ENCODE assay signal across 28 cellular contexts in the genomic region with DNA sequence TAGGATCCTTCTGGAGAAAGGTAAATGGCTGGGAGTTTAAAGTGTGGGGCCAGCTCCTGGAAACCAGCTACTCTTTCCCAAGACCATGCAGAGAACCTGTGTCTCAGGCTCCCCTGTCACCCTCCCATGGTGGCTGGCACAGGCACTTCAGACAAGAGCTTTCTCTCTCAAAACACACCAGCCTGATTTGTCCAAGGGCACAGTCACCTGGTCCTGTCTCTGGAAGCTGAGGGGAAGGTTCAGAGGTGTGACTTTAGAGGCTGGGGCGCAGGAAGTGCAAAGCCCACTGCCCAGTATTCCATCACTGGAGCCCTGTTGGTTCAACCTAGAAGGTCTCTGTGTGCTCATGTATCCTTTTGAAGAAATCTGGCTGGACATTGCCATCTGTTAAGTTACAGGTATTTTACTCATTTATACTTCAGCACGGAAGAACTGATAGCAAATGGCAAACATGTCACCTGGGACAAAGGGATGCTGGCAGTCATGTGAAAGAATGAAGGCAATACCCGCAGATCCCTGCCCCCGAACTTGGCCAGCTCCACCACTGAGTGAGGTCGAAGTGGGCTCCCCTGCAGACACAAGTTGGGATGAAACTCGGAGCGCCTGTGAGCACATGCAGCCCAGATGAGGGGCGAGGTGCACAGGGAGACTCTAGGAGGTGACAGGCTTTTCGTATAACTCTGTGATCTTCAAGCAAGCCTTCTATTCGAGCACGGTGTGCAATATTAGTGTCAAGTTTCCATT.
DNase-seq lines count a peak whose midpoint lies in the region; ATAC-seq and TF ChIP-seq lines count a peak whose summit lies in the region.
"Had no signal": no experiment of that assay in that cellular context is flagged by ENCODE, and none has a peak within 500 bp of the region (broad histone marks: within the 10 kb centered on the region; RNA-seq: fewer than 3 reads in every experiment).

No MANE protein-coding gene starts in this region.

- H3K9me3 ChIP-seq in KOPT-K1 (ENCODE audit: insufficient read depth, low read length, poor library complexity, severe bottlenecking), result no peaks in the 10 kb centered on the region
- H3K9me3 ChIP-seq in neutrophil, result no peaks in the 10 kb centered on the region
- no peaks in the 10 kb centered on the region for H3K9me3 ChIP-seq in OCI-LY7 (ENCODE audit: low read length)
- H3K9me3 ChIP-seq: left lung, suprapubic skin, upper lobe of left lung had no signal

- POLR2A ChIA-PET in OCI-LY7 (lab: Charles Lee), result no interaction called here

- H4K20me1 ChIP-seq in OCI-LY7 (ENCODE audit: insufficient read depth, low read length), result no peaks in the 10 kb centered on the region

- peak; percentile 55 for DNase-seq in activated CD4-positive, alpha-beta T cell treated with anti-CD3 and anti-CD28 coated beads, Interleukin-2, amount 10 ng/mL, durations not matched to agents 24 days and 14 days
- DNase-seq in activated CD4-positive, alpha-beta T cell treated with anti-CD3 and anti-CD28 coated beads, Interleukin-2, amount 50 U/mL, for 1 hour, result no peak
- DNase-seq in coronary artery (ENCODE audit: low spot score) (peak; percentile 45), OCI-LY7 (ENCODE audit: low spot score) (no peak), NCI-H187 treated with DMSO at 0.1 percent for 48 hours (lab: John Stamatoyannopoulos, UW) (no peak)
- DNase-seq: activated B cell treated with CpG ODN at 0.5 μM for 24 hours; activated CD4-positive, alpha-beta T cell treated with anti-CD3 and anti-CD28 coated beads, Interleukin-2, amount 50 U/mL, for 4 hours; activated CD8-positive, alpha-beta memory T cell treated with anti-CD3 and anti-CD28 coated beads, Interleukin-2, amount 10 ng/mL, durations not matched to agents 7 days and 5 days; activated T-cell treated with anti-CD3 and anti-CD28 coated beads, Interleukin-2, amount 50 U/mL, for 4 hours; amygdala; brain microvascular endothelial cell; H9; Kasumi-1; left lung; mesenchymal stem cell; NCI-H1417 treated with DMSO at 0.1 percent for 48 hours; NCI-H2081 treated with DMSO at 0.1 percent for 48 hours; NCI-H226; NCI-H526 treated with DMSO at 0.1 percent for 48 hours; Right ventricle myocardium superior; upper lobe of left lung had no signal

- H3K9me2 ChIP-seq in OCI-LY7 (ENCODE audit: insufficient read depth, low read length), result no peaks in the 10 kb centered on the region

- H3K27me3 Mint-ChIP-seq in activated CD4-positive, alpha-beta T cell treated with anti-CD3 and anti-CD28 coated beads, Interleukin-2, amount 10 ng/mL, durations not matched to agents 24 days and 14 days, result peaks cover 5% of the 10 kb centered on the region

- H3K4me1 Mint-ChIP-seq in activated CD4-positive, alpha-beta T cell treated with anti-CD3 and anti-CD28 coated beads, Interleukin-2, amount 10 ng/mL, durations not matched to agents 24 days and 14 days, result peaks cover 45% of the 10 kb centered on the region

- BruUV-seq in OCI-LY7 (replicated peaks; lab: Mats Ljungman, UMichigan), result no TSS peak

- intact Hi-C loops in activated CD4-positive, alpha-beta T cell treated with anti-CD3 and anti-CD28 coated beads, Interleukin-2, amount 10 ng/mL, durations not matched to agents 24 days and 14 days (cut with micrococcal nuclease), result no loop called here
- intact Hi-C loops in OCI-LY7 (cut with micrococcal nuclease; ENCODE audit: unreplicated experiment), result no loop called here

- ATAC-seq in HG02642 (IDR thresholded peaks at IDR 0.05; ENCODE audit: poor library complexity, unreplicated experiment), result no peak
- ATAC-seq: left lung, Panc1 had no signal

- peaks cover 2% of the 10 kb centered on the region for H3K36me3 Mint-ChIP-seq in activated CD4-positive, alpha-beta T cell treated with anti-CD3 and anti-CD28 coated beads, Interleukin-2, amount 10 ng/mL, durations not matched to agents 24 days and 14 days (ENCODE audit: low read depth)
- H3K36me3 Mint-ChIP-seq: activated CD8-positive, alpha-beta memory T cell treated with anti-CD3 and anti-CD28 coated beads, Interleukin-2, amount 10 ng/mL, durations not matched to agents 7 days and 5 days had no signal

- no peak overlapping the region for H3K4me3 Mint-ChIP-seq in activated CD4-positive, alpha-beta T cell treated with anti-CD3 and anti-CD28 coated beads, Interleukin-2, amount 10 ng/mL, durations not matched to agents 24 days and 14 days
- H3K4me3 Mint-ChIP-seq: activated B cell treated with CpG ODN at 0.5 μM for 24 hours; activated CD8-positive, alpha-beta memory T cell treated with anti-CD3 and anti-CD28 coated beads, Interleukin-2, amount 10 ng/mL, durations not matched to agents 7 days and 5 days; activated naive CD4-positive, alpha-beta T cell treated with anti-CD3 and anti-CD28 coated beads for 36 hours; activated T-cell treated with anti-CD3 and anti-CD28 coated beads, Interleukin-2, amount 50 U/mL, for 4 hours; H9; neural crest cell had no signal

- H3K36me3 ChIP-seq in KOPT-K1 (ENCODE audit: insufficient read depth, low read length) (no peaks in the 10 kb centered on the region), neutrophil (no peaks in the 10 kb centered on the region), OCI-LY7 (ENCODE audit: insufficient read depth, low read length) (no peaks in the 10 kb centered on the region)
- H3K36me3 ChIP-seq: brain microvascular endothelial cell, left lung, suprapubic skin, upper lobe of left lung had no signal

- CTCF ChIA-PET in OCI-LY7 (lab: Charles Lee; ENCODE audit: unreplicated experiment), result no interaction called here

- H3K4me3 ChIP-seq in coronary artery (no peak overlapping the region), neutrophil (ENCODE audit: low read depth in 1 of 2, low read length in 1 of 2) (peak overlapping the region in 1 of 2 experiments; percentile 32), OCI-LY7 (ENCODE audit: low read depth, low read length, poor library complexity, severe bottlenecking) (no peak overlapping the region)
- H3K4me3 ChIP-seq: left lung, suprapubic skin, upper lobe of left lung had no signal

- H3K79me2 ChIP-seq in OCI-LY7 (ENCODE audit: insufficient read depth, low read depth, low read length), result no peaks in the 10 kb centered on the region

- no peaks in the 10 kb centered on the region for H3K27me3 ChIP-seq in neutrophil
- H3K27me3 ChIP-seq: upper lobe of left lung had no signal

- no peak overlapping the region for H3K27ac Mint-ChIP-seq in activated CD4-positive, alpha-beta T cell treated with anti-CD3 and anti-CD28 coated beads, Interleukin-2, amount 10 ng/mL, durations not matched to agents 24 days and 14 days
- H3K27ac Mint-ChIP-seq: activated B cell treated with CpG ODN at 0.5 μM for 24 hours; activated CD8-positive, alpha-beta memory T cell treated with anti-CD3 and anti-CD28 coated beads, Interleukin-2, amount 10 ng/mL, durations not matched to agents 7 days and 5 days; activated naive CD4-positive, alpha-beta T cell treated with anti-CD3 and anti-CD28 coated beads for 36 hours; H9 had no signal

- H3K4me1 ChIP-seq in neutrophil (ENCODE audit: control insufficient read depth in 1 of 2, insufficient read depth in 1 of 2, low read depth in 1 of 2, low read length in 1 of 2) (peaks cover 65 to 73% of the 10 kb centered on the region in 2 experiments), OCI-LY7 (ENCODE audit: insufficient read depth, low read length, poor library complexity, severe bottlenecking) (peaks cover 19% of the 10 kb centered on the region)

- peak overlapping the region; percentile 89 for H3K27ac ChIP-seq in KOPT-K1 (ENCODE audit: low read depth, low read length, poor library complexity, severe bottlenecking)
- H3K27ac ChIP-seq in coronary artery, result no peak overlapping the region
- peak overlapping the region; percentile 81 for H3K27ac ChIP-seq in neutrophil
- no peak overlapping the region for H3K27ac ChIP-seq in OCI-LY7 (ENCODE audit: low read depth, low read length, poor library complexity, severe bottlenecking)
- H3K27ac ChIP-seq: brain microvascular endothelial cell, suprapubic skin had no signal

- H2AFZ ChIP-seq in OCI-LY7 (ENCODE audit: low read length), result no peak overlapping the region

- no peak overlapping the region for H3K4me2 ChIP-seq in OCI-LY7 (ENCODE audit: low read length)

- H3K9me3 Mint-ChIP-seq in activated CD4-positive, alpha-beta T cell treated with anti-CD3 and anti-CD28 coated beads, Interleukin-2, amount 10 ng/mL, durations not matched to agents 24 days and 14 days, result no peaks in the 10 kb centered on the region
- H3K9me3 Mint-ChIP-seq: activated B cell treated with CpG ODN at 0.5 μM for 24 hours; activated naive CD4-positive, alpha-beta T cell treated with anti-CD3 and anti-CD28 coated beads for 36 hours; activated T-cell treated with anti-CD3 and anti-CD28 coated beads, Interleukin-2, amount 50 U/mL, for 4 hours; H9; neural crest cell had no signal

- TF ChIP-seq CTCF in coronary artery (IDR thresholded peaks at IDR 0.05) (no peak), neutrophil (IDR thresholded peaks at IDR 0.05) (no peak), OCI-LY7 (conservative IDR thresholded peaks at IDR 0.05; ENCODE audit: low read length) (no peak)

Comparison
In these comparisons a context has a peak if more than half of its experiments do, and no peak if none do; other contexts are left out.
1. DNase-seq: peak in activated CD4-positive, alpha-beta T cell treated with anti-CD3 and anti-CD28 coated beads, Interleukin-2, amount 10 ng/mL, durations not matched to agents 24 days and 14 days (single experiment) and coronary artery (single experiment); none in activated CD4-positive, alpha-beta T cell treated with anti-CD3 and anti-CD28 coated beads, Interleukin-2, amount 50 U/mL, for 1 hour (single experiment), OCI-LY7 (single experiment) and NCI-H187 treated with DMSO at 0.1 percent for 48 hours (single experiment).
2. H3K27ac ChIP-seq: peak in KOPT-K1 (single experiment) and neutrophil (single experiment); none in coronary artery (0 of 2) and OCI-LY7 (single experiment).